Comparison of ENCODE assay signal across 9 cellular contexts in the genomic region with DNA sequence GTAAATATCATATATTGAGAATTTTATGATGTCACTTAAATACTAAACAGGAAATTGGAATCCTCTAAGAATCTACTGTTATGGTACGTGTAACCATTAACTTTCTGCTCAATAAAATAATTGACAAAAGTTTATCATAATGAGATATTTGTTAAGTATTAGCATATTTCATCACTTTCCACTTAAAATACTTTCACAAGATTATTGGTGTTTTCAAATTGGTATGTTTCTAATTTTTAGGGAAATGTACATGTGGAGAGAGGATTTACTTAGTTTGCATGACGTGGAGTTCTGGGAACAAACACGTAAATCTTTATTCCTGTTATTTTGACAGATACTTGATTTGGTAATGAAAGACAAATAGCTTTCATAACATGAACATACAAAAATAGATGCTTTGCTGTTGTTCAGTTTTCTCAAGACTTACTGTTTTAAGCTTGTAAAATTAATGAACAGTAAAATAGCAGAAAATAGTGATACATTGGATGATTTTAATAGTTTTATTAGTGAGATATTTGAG. TPM values are rescaled to one million over a fixed set of nuclear protein-coding genes. Genes with fewer than 3 reads are reported as not detected.
DNase-seq lines count a peak whose midpoint lies in the region; ATAC-seq, FAIRE-seq and TF ChIP-seq lines count a peak whose summit lies in the region.
"Had no signal": no experiment of that assay in that cellular context is flagged by ENCODE, and none has a peak within 500 bp of the region (broad histone marks: within the 10 kb centered on the region; RNA-seq: fewer than 3 reads in every experiment).

No MANE protein-coding gene starts in this region.

- TF ChIP-seq EP300 in HepG2 (IDR thresholded peaks at IDR 0.05; ENCODE audit: low read depth in 2 of 2, low read length in 2 of 2) (no peak), HepG2 (CRISPR knock-in tag; IDR thresholded peaks at IDR 0.05; ENCODE audit: borderline replicate concordance) (no peak)

- H3K27me3 ChIP-seq in cardiac muscle cell (no peaks in the 10 kb centered on the region), ascending aorta (no peaks in the 10 kb centered on the region), HepG2 (ENCODE audit: control insufficient read depth in 1 of 2, insufficient read depth in 2 of 2, low read length in 2 of 2) (no peaks in the 10 kb centered on the region; a peak in 1 of 5 replicates), upper lobe of right lung (no peaks in the 10 kb centered on the region)
- H3K27me3 ChIP-seq: ovary had no signal

- H3K4me2 ChIP-seq in HepG2 (ENCODE audit: low read depth, low read length): peak overlapping the region; percentile 87

- no peak for TF ChIP-seq POLR2A in HepG2 (IDR thresholded peaks at IDR 0.05; ENCODE audit: insufficient read depth in 1 of 2, low read depth in 2 of 2, low read length in 2 of 2)

- H3K36me3 ChIP-seq in cardiac muscle cell: peaks cover 5% of the 10 kb centered on the region
- peaks cover 0 to 12% of the 10 kb centered on the region in 2 donors for H3K36me3 ChIP-seq in ascending aorta
- H3K36me3 ChIP-seq in HepG2 (replicated peaks in 1 of 2; ENCODE audit: control insufficient read depth in 1 of 2, insufficient read depth in 2 of 2, low read length in 2 of 2): peaks cover 2 to 29% of the 10 kb centered on the region in 2 experiments; a peak in 4 of 5 replicates
- H3K36me3 ChIP-seq in upper lobe of right lung: peaks cover 31% of the 10 kb centered on the region
- H3K36me3 ChIP-seq: ovary had no signal

- no peak for ATAC-seq in left cardiac atrium
- no peak for ATAC-seq in HepG2
- no peak for ATAC-seq in upper lobe of right lung
- ATAC-seq in GM19324 (IDR thresholded peaks at IDR 0.05; ENCODE audit: low FRiP score, unreplicated experiment): no peak
- ATAC-seq in HG03095 (IDR thresholded peaks at IDR 0.05; ENCODE audit: unreplicated experiment): no peak

- DNase-seq in cardiac muscle cell (ENCODE audit: low read depth in 1 of 2, low spot score in 1 of 2) (no peak), left cardiac atrium (no peak), ascending aorta (ENCODE audit: low spot score in 2 of 2) (no peak), HepG2 (ENCODE audit: low spot score) (no peak), upper lobe of right lung (no peak), D341Med (ENCODE audit: low spot score) (no peak)
- DNase-seq: ovary had no signal

- intact Hi-C loops in left cardiac atrium (cut with DNase I): no loop called here
- intact Hi-C loops in ascending aorta (cut with DNase I): loop anchor here (5.0 kb wide), 2 partner anchors 190 to 860 kb away; a partner anchor contains a TSS
- intact Hi-C loops in HepG2 (cut with micrococcal nuclease; ENCODE audit: unreplicated experiment): loop anchor here (5.0 kb wide), 1 partner anchor 190 kb away; a partner anchor contains a TSS
- intact Hi-C loops in upper lobe of right lung (cut with DNase I): no loop called here

- H3K4me1 ChIP-seq in cardiac muscle cell (ENCODE audit: low read depth): peaks cover 46% of the 10 kb centered on the region
- H3K4me1 ChIP-seq in ascending aorta: peaks cover 9 to 33% of the 10 kb centered on the region in 2 donors
- H3K4me1 ChIP-seq in HepG2 (ENCODE audit: insufficient read depth, low read length): peaks cover 48% of the 10 kb centered on the region
- peaks cover 51% of the 10 kb centered on the region for H3K4me1 ChIP-seq in upper lobe of right lung

- H2AFZ ChIP-seq in HepG2 (ENCODE audit: low read length): no peak overlapping the region

- no peaks in the 10 kb centered on the region for H3K9me3 ChIP-seq in cardiac muscle cell (ENCODE audit: low read depth)
- no peaks in the 10 kb centered on the region for H3K9me3 ChIP-seq in ascending aorta
- H3K9me3 ChIP-seq in HepG2 (ENCODE audit: low read length): no peaks in the 10 kb centered on the region
- H3K9me3 ChIP-seq in upper lobe of right lung: no peaks in the 10 kb centered on the region
- H3K9me3 ChIP-seq: ovary had no signal

- 62% methylated on average over 3 of the region's 3 CpGs for whole genome bisulfite sequencing in HepG2 (ENCODE audit: low lambda C conversion rate)

- H4K20me1 ChIP-seq in HepG2 (ENCODE audit: insufficient read depth, low read length): peaks cover 27% of the 10 kb centered on the region

- peaks cover 94% of the 10 kb centered on the region for H3K79me2 ChIP-seq in HepG2 (ENCODE audit: insufficient read depth, low read length)

- POLR2A ChIA-PET in HepG2 (lab: Yijun Ruan, JAX): no interaction called here

- H3K4me3 ChIP-seq in cardiac muscle cell: peak overlapping the region; percentile 72
- peak overlapping the region; percentile 69 to 88 for H3K4me3 ChIP-seq in ascending aorta
- peak overlapping the region; percentile 82 to 97 (median 91); a peak in 5 of 6 replicates for H3K4me3 ChIP-seq in HepG2 (replicated peaks in 1 of 3; ENCODE audit: insufficient read depth in 1 of 3, low read depth in 2 of 3, low read length in 3 of 3)
- H3K4me3 ChIP-seq in upper lobe of right lung: peak overlapping the region; percentile 80

- H3K9ac ChIP-seq in HepG2 (ENCODE audit: insufficient read depth, low read depth, low read length): peak overlapping the region; percentile 96

- TF ChIP-seq RAD21 in HepG2 (CRISPR knock-in tag; IDR thresholded peaks at IDR 0.05): no peak

- no peak for TF ChIP-seq CTCF in cardiac muscle cell (IDR thresholded peaks at IDR 0.05; ENCODE audit: low read depth, low read length)
- no peak for TF ChIP-seq CTCF in ascending aorta (IDR thresholded peaks at IDR 0.05)
- TF ChIP-seq CTCF in HepG2 (CRISPR knock-in tag; IDR thresholded peaks at IDR 0.05): no peak
- TF ChIP-seq CTCF in upper lobe of right lung (IDR thresholded peaks at IDR 0.05): no peak

- CTCF ChIA-PET in HepG2 (lab: Yijun Ruan, JAX; ENCODE audit: low intra/inter-chr PET ratio, low total read pairs): no interaction called here

- no peak for FAIRE-seq in HepG2 (lab: Jason Lieb, UNC)

- H3K27ac ChIP-seq in cardiac muscle cell (peak overlapping the region; percentile 98), ascending aorta (peak overlapping the region; percentile 95 to 98), HepG2 (ENCODE audit: extremely low read length, insufficient read depth, low read length) (peak overlapping the region; percentile 97), upper lobe of right lung (peak overlapping the region; percentile 97)

- in situ Hi-C loops in HepG2 (cut with HindIII; ENCODE audit: extremely low pct_ligation_motif_present, low pct_unique_long_range_greater_than_20kb): no loop called here

- BruUV-seq in HepG2 (replicated peaks; lab: Mats Ljungman, UMichigan): no TSS peak

RNA-seq across cellular contexts. Expression of a gene that starts 1.6 kb away (rescaled TPM):
- total RNA-seq in cardiac muscle cell: 81.8 and 143 TPM in 2 replicates
- 228 and 269 TPM in 2 replicates for polyA plus RNA-seq in cardiac muscle cell
- 10 to 100 TPM; 56.1 to 68.5 TPM for total RNA-seq in left cardiac atrium
- 81.0 TPM for total RNA-seq in ascending aorta
- total RNA-seq in HepG2 (2016; rRNA removed; fragmentation: Illumina TruSeq; extraction: Trizol): 104 and 118 TPM in 2 replicates
- 16.2 and 19.1 TPM in 2 replicates for total RNA-seq in HepG2 (2016; cell fraction: cytosol; rRNA removed; fragmentation: Illumina TruSeq; extraction: Trizol; ENCODE audit: low read depth)
- 95.0 and 121 TPM in 2 replicates for total RNA-seq in HepG2 (2016; cell fraction: insoluble cytoplasmic fraction; rRNA removed; fragmentation: Illumina TruSeq; extraction: Trizol)
- 28.8 and 33.7 TPM in 2 replicates for total RNA-seq in HepG2 (2016; cell fraction: membrane; rRNA removed; fragmentation: Illumina TruSeq; extraction: Trizol)
- total RNA-seq in HepG2 (2016; cell fraction: nucleus; rRNA removed; fragmentation: Illumina TruSeq; extraction: Trizol): 297 and 316 TPM in 2 replicates
- polyA plus RNA-seq in HepG2 (2011; rRNA removed): 330 and 381 TPM in 2 replicates
- 89.8 and 90.5 TPM in 2 replicates for polyA plus RNA-seq in HepG2 (2011; cell fraction: cytosol; rRNA removed)
- polyA plus RNA-seq in HepG2 (2011; cell fraction: nucleus; rRNA removed): 956 and 974 TPM in 2 replicates
- 143 and 191 TPM in 2 replicates for polyA plus RNA-seq in HepG2 (2012)
- 7.5 and 9.6 TPM in 2 replicates for polyA plus RNA-seq in HepG2 (2016; cell fraction: cytosol; fragmentation: Illumina TruSeq; extraction: Trizol; ENCODE audit: low read depth)
- 116 and 122 TPM in 2 replicates for polyA plus RNA-seq in HepG2 (2016; cell fraction: insoluble cytoplasmic fraction; fragmentation: Illumina TruSeq; extraction: Trizol; ENCODE audit: low read depth)
- 14.3 and 17.1 TPM in 2 replicates for polyA plus RNA-seq in HepG2 (2016; cell fraction: membrane; fragmentation: Illumina TruSeq; extraction: Trizol; ENCODE audit: low read depth)
- 818 and 829 TPM in 2 replicates for polyA plus RNA-seq in HepG2 (2016; cell fraction: nucleus; fragmentation: Illumina TruSeq; extraction: Trizol; ENCODE audit: insufficient read depth, low read depth)
- 353 and 396 TPM in 2 replicates for polyA minus RNA-seq in HepG2 (2011; rRNA and poly(A)+ RNA removed; ENCODE audit: low replicate concordance)
- 60.7 and 64.4 TPM in 2 replicates for polyA minus RNA-seq in HepG2 (2011; cell fraction: cytosol; rRNA and poly(A)+ RNA removed)
- 711 and 766 TPM in 2 replicates for polyA minus RNA-seq in HepG2 (2011; cell fraction: nucleus; rRNA and poly(A)+ RNA removed)
- 146 TPM for total RNA-seq in upper lobe of right lung

RNA-seq across cellular contexts. Expression of a gene that starts 17.4 kb away (rescaled TPM):
- 15.0 and 19.4 TPM in 2 replicates for total RNA-seq in cardiac muscle cell
- polyA plus RNA-seq in cardiac muscle cell: 21.0 and 25.0 TPM in 2 replicates
- total RNA-seq in left cardiac atrium: 10 to 100 TPM in 1 of 2 donors, 1 to 10 TPM in 1; 8.8 to 12.5 TPM
- 10.6 TPM for total RNA-seq in ascending aorta
- 32.7 and 54.1 TPM in 2 replicates for total RNA-seq in HepG2 (2016; rRNA removed; fragmentation: Illumina TruSeq; extraction: Trizol)
- total RNA-seq in HepG2 (2016; cell fraction: cytosol; rRNA removed; fragmentation: Illumina TruSeq; extraction: Trizol; ENCODE audit: low read depth): 6.3 and 7.2 TPM in 2 replicates
- total RNA-seq in HepG2 (2016; cell fraction: insoluble cytoplasmic fraction; rRNA removed; fragmentation: Illumina TruSeq; extraction: Trizol): 33.6 and 56.2 TPM in 2 replicates
- 13.8 and 19.0 TPM in 2 replicates for total RNA-seq in HepG2 (2016; cell fraction: membrane; rRNA removed; fragmentation: Illumina TruSeq; extraction: Trizol)
- total RNA-seq in HepG2 (2016; cell fraction: nucleus; rRNA removed; fragmentation: Illumina TruSeq; extraction: Trizol): 30.8 and 31.2 TPM in 2 replicates
- 7.5 and 10.3 TPM in 2 replicates for polyA plus RNA-seq in HepG2 (2011; rRNA removed)
- 3.3 and 5.2 TPM in 2 replicates for polyA plus RNA-seq in HepG2 (2011; cell fraction: cytosol; rRNA removed)
- polyA plus RNA-seq in HepG2 (2011; cell fraction: nucleus; rRNA removed): 5.3 and 7.6 TPM in 2 replicates
- 7.8 and 12.7 TPM in 2 replicates for polyA plus RNA-seq in HepG2 (2012)
- polyA plus RNA-seq in HepG2 (2016; cell fraction: cytosol; fragmentation: Illumina TruSeq; extraction: Trizol; ENCODE audit: low read depth): 1.8 and 1.9 TPM in 2 replicates
- 43.1 and 49.1 TPM in 2 replicates for polyA plus RNA-seq in HepG2 (2016; cell fraction: insoluble cytoplasmic fraction; fragmentation: Illumina TruSeq; extraction: Trizol; ENCODE audit: low read depth)
- polyA plus RNA-seq in HepG2 (2016; cell fraction: membrane; fragmentation: Illumina TruSeq; extraction: Trizol; ENCODE audit: low read depth): 5.4 and 6.1 TPM in 2 replicates
- 31.4 and 32.6 TPM in 2 replicates for polyA plus RNA-seq in HepG2 (2016; cell fraction: nucleus; fragmentation: Illumina TruSeq; extraction: Trizol; ENCODE audit: insufficient read depth, low read depth)
- polyA minus RNA-seq in HepG2 (2011; rRNA and poly(A)+ RNA removed; ENCODE audit: low replicate concordance): 2.3 and 3.8 TPM in 2 replicates
- polyA minus RNA-seq in HepG2 (2011; cell fraction: cytosol; rRNA and poly(A)+ RNA removed): 7.3 and 9.4 TPM in 2 replicates
- 24.2 and 25.4 TPM in 2 replicates for polyA minus RNA-seq in HepG2 (2011; cell fraction: nucleus; rRNA and poly(A)+ RNA removed)
- total RNA-seq in upper lobe of right lung: 10.3 TPM

Comparison
In these comparisons a context has a peak if more than half of its experiments do, and no peak if none do; other contexts are left out.
1. intact Hi-C loops: an anchor here in ascending aorta (5.0 kb wide) and HepG2 (5.0 kb wide); none called in left cardiac atrium and upper lobe of right lung.